Comparison of ENCODE assay signal across 33 cellular contexts in genomic region chr1:119748040-119748439, GRCh38. TPM values are rescaled to one million over a fixed set of nuclear protein-coding genes. Genes with fewer than 3 reads are reported as not detected.
"Had no signal": no experiment of that assay in that cellular context is flagged by ENCODE, and none has a peak within 500 bp of the region (broad histone marks: within the 10 kb centered on the region; RNA-seq: fewer than 3 reads in every experiment).

No MANE protein-coding gene starts in this region.

- H3K36me3 ChIP-seq: breast epithelium, pancreas, sigmoid colon, suprapubic skin, uterus had no signal

- H3K4me1 ChIP-seq: breast epithelium, pancreas, psoas muscle, uterus had no signal

- H3K27me3 ChIP-seq: breast epithelium, esophagus muscularis mucosa, pancreas, sigmoid colon, suprapubic skin, tibial nerve, uterus had no signal

- H3K4me3 ChIP-seq: breast epithelium, esophagus muscularis mucosa, pancreas, psoas muscle, sigmoid colon, suprapubic skin, tibial nerve, uterus had no signal

- DNase-seq: activated CD4-positive, alpha-beta memory T cell treated with anti-CD3 and anti-CD28 coated beads for 36 hours; activated CD4-positive, alpha-beta T cell treated with anti-CD3 and anti-CD28 coated beads, Interleukin-2, amount 10 ng/mL, durations not matched to agents 24 days and 14 days; activated CD4-positive, CD25-positive, alpha-beta regulatory T cell treated with anti-CD3 and anti-CD28 coated beads, Interleukin-2, amount 50 U/mL, for 72 hours; activated CD8-positive, alpha-beta memory T cell treated with anti-CD3 and anti-CD28 coated beads, Interleukin-2, amount 50 U/mL, for 48 hours; activated gamma-delta T cell treated with Interleukin-2 at 50 U/mL for 16 hours; activated naive CD4-positive, alpha-beta T cell treated with anti-CD3 and anti-CD28 coated beads, Interleukin-2, amount 50 U/mL, for 16 hours; activated T-cell treated with anti-CD3 and anti-CD28 coated beads, Interleukin-2, amount 50 U/mL, for 4 hours; amniotic stem cell; central memory CD4-positive, alpha-beta T cell; effector CD4-positive, alpha-beta T cell; foreskin melanocyte; glutamatergic neuron; left colon; midbrain; naive thymus-derived CD4-positive, alpha-beta T cell; nucleus accumbens; pancreas; psoas muscle; sigmoid colon; small intestine; stimulated activated CD4-positive, alpha-beta T cell treated with anti-CD3 and anti-CD28 coated beads, Interleukin-1b, Interleukin-23, amount 100 ng/mL, for 48 hours; stimulated activated CD4-positive, alpha-beta T cell treated with anti-CD3 and anti-CD28 coated beads, Interleukin-4, amount 100 ng/mL, for 4 hours; stimulated activated CD8-positive, alpha-beta memory T cell treated with anti-CD3 and anti-CD28 coated beads, Interleukin-4, amount 100 ng/mL, for 48 hours; stimulated activated naive CD8-positive, alpha-beta T cell treated with anti-CD3 and anti-CD28 coated beads, Interleukin-15, amount 100 ng/mL, for 72 hours; T-helper 9 cell; uterus had no signal

- H3K27ac ChIP-seq: esophagus muscularis mucosa, pancreas, psoas muscle, sigmoid colon, suprapubic skin, tibial nerve, uterus had no signal

- H3K9me3 ChIP-seq: breast epithelium, esophagus muscularis mucosa, pancreas, psoas muscle, sigmoid colon, suprapubic skin, tibial nerve, uterus had no signal

RNA-seq across cellular contexts. Expression of gene HMGCS2, which starts 20.7 kb away (rescaled TPM):
- total RNA-seq: activated CD4-positive, alpha-beta memory T cell treated with anti-CD3 and anti-CD28 coated beads for 36 hours; activated CD4-positive, alpha-beta T cell treated with anti-CD3 and anti-CD28 coated beads, Interleukin-2, amount 10 ng/mL, durations not matched to agents 24 days and 14 days; activated T-helper 17 cell treated with anti-CD3 and anti-CD28 coated beads, Interleukin-2, amount 50 U/mL, for 72 hours; naive thymus-derived CD4-positive, alpha-beta T cell; tibial nerve had no signal
- polyA plus RNA-seq: keratinocyte; naive thymus-derived CD4-positive, alpha-beta T cell; neural cell had no signal
